8 cellular contexts compared by ENCODE assay signal in genomic region chr2:238060542-238061309, GRCh38. TPM values are rescaled to one million over a fixed set of nuclear protein-coding genes. Genes with fewer than 3 reads are reported as not detected.
A peak's percentile ranks its signal among the peaks of the same experiment; 100 is the strongest.
DNase-seq lines count a peak whose midpoint lies in the region; ATAC-seq and TF ChIP-seq lines count a peak whose summit lies in the region.

Gene SCLY (plus strand): TSS chr2:238061001. CDS start chr2:238061055, 54 bp downstream.

- H3K36me3 Mint-ChIP-seq in GM23338 (ENCODE audit: low read depth) (peaks cover 37% of the 10 kb centered on the region), natural killer cell (no peaks in the 10 kb centered on the region)
- peaks cover 41% of the 10 kb centered on the region for H3K36me3 Mint-ChIP-seq in activated T-helper 17 cell treated with anti-CD3 and anti-CD28 coated beads, Interleukin-2, amount 50 U/mL, for 72 hours (ENCODE audit: low read depth)

- H3K4me3 ChIP-seq in DOHH2 (ENCODE audit: low read length), result peak within 1 kb of the TSS; percentile 89
- H3K4me3 ChIP-seq in GM23338, result peak within 1 kb of the TSS; percentile 99
- peak within 1 kb of the TSS; percentile 93 for H3K4me3 ChIP-seq in LNCaP clone FGC (ENCODE audit: low read depth, low read length)
- H3K4me3 ChIP-seq in fibroblast of mammary gland (ENCODE audit: control insufficient read depth, low read depth, low read length), result peak within 1 kb of the TSS; percentile 86

- H2AFZ ChIP-seq in GM23338, result peak within 1 kb of the TSS; percentile 96

- peaks cover 24% of the 10 kb centered on the region for H3K4me1 ChIP-seq in DOHH2 (ENCODE audit: control insufficient read depth, low read length)
- peaks cover 19% of the 10 kb centered on the region for H3K4me1 ChIP-seq in GM23338 (ENCODE audit: insufficient read depth)

- H3K4me2 ChIP-seq in DOHH2 (ENCODE audit: low read length) (peak within 1 kb of the TSS; percentile 90), GM23338 (peak within 1 kb of the TSS; percentile 98)

- H3K9me3 ChIP-seq in DOHH2 (ENCODE audit: control insufficient read depth, insufficient read depth, low read length), result no peaks in the 10 kb centered on the region

- intact Hi-C loops in natural killer cell (cut with micrococcal nuclease), result loop anchor here (2.0 to 10.0 kb wide), 3 partner anchors 94 to 156 kb away; partner anchors contain the start of genes ILKAP and UBE2F

- TF ChIP-seq CTCF in DOHH2 (IDR thresholded peaks at IDR 0.05; ENCODE audit: low read depth, low read length, poor library complexity, severe bottlenecking), result no peak
- TF ChIP-seq CTCF in GM23338 (conservative IDR thresholded peaks at IDR 0.05; ENCODE audit: low read depth in 2 of 2), result no peak
- TF ChIP-seq CTCF in LNCaP clone FGC (IDR thresholded peaks at IDR 0.05; ENCODE audit: control insufficient read depth, extremely low read depth, insufficient read depth), result no peak
- no peak for TF ChIP-seq CTCF in RWPE1 (conservative IDR thresholded peaks at IDR 0.05; ENCODE audit: low read depth)
- TF ChIP-seq CTCF in fibroblast of mammary gland (conservative IDR thresholded peaks at IDR 0.05; ENCODE audit: control insufficient read depth, insufficient read depth, low read depth, low read length), result no peak
- no peak for TF ChIP-seq CTCF in natural killer cell (IDR thresholded peaks at IDR 0.05)

- CTCF ChIA-PET in RWPE1 (lab: Yijun Ruan, JAX), result interaction anchor here (0.9 to 1.0 kb wide), 2 partner anchors 8 to 138 kb away, joined by 3 read pairs; no protein-coding TSS in a partner anchor

- peak within 1 kb of the TSS; percentile 85 for H3K4me3 Mint-ChIP-seq in GM23338
- H3K4me3 Mint-ChIP-seq in activated T-helper 17 cell treated with anti-CD3 and anti-CD28 coated beads, Interleukin-2, amount 50 U/mL, for 72 hours, result peak within 1 kb of the TSS; percentile 92
- peak within 1 kb of the TSS; percentile 89 for H3K4me3 Mint-ChIP-seq in natural killer cell

- no peaks in the 10 kb centered on the region for H3K27me3 ChIP-seq in DOHH2 (ENCODE audit: control insufficient read depth, low read length)
- H3K27me3 ChIP-seq in GM23338 (ENCODE audit: insufficient read depth), result no peaks in the 10 kb centered on the region

- peaks cover 19% of the 10 kb centered on the region for H3K36me3 ChIP-seq in DOHH2 (ENCODE audit: control insufficient read depth, low read length)
- H3K36me3 ChIP-seq in GM23338 (ENCODE audit: insufficient read depth), result peaks cover 13% of the 10 kb centered on the region

- H3F3A ChIP-seq in DOHH2 (ENCODE audit: control insufficient read depth, insufficient read depth) (peaks cover 2% of the 10 kb centered on the region; the same call in 1 of the 2 replicates), GM23338 (replicated peaks; ENCODE audit: low read depth) (0 out of 2 replicates have a peak, but pooled peaks cover 3% of the 10 kb centered on the region)

- H3K9me2 ChIP-seq in DOHH2 (replicated peaks; ENCODE audit: control insufficient read depth, low read length) (no peaks in the 10 kb centered on the region), GM23338 (ENCODE audit: insufficient read depth) (no peaks in the 10 kb centered on the region)

- H3K79me2 ChIP-seq in DOHH2 (ENCODE audit: control insufficient read depth, low read length) (peaks cover 44% of the 10 kb centered on the region), GM23338 (replicated peaks; ENCODE audit: insufficient read depth) (peaks cover 53% of the 10 kb centered on the region)

- H3K27me3 Mint-ChIP-seq in GM23338 (ENCODE audit: insufficient read depth, low read depth, poor library complexity), result peaks cover 5% of the 10 kb centered on the region
- peaks cover 13% of the 10 kb centered on the region for H3K27me3 Mint-ChIP-seq in activated T-helper 17 cell treated with anti-CD3 and anti-CD28 coated beads, Interleukin-2, amount 50 U/mL, for 72 hours
- peaks cover 0 to 10% of the 10 kb centered on the region in 2 donors for H3K27me3 Mint-ChIP-seq in natural killer cell (ENCODE audit: low read depth in 2 of 2)

- H3K9me3 Mint-ChIP-seq in GM23338 (peaks cover 12% of the 10 kb centered on the region), natural killer cell (peaks cover 0 to 2% of the 10 kb centered on the region in 2 donors)
- H3K9me3 Mint-ChIP-seq in activated T-helper 17 cell treated with anti-CD3 and anti-CD28 coated beads, Interleukin-2, amount 50 U/mL, for 72 hours, result no peaks in the 10 kb centered on the region

- POLR2A ChIA-PET in RWPE1 (lab: Yijun Ruan, JAX; ENCODE audit: low non-redundant PET), result interaction anchor here (0.7 to 1.0 kb wide), 3 partner anchors 12 to 62 kb away, joined by 3 read pairs; no protein-coding TSS in a partner anchor

- H3K4me1 Mint-ChIP-seq in GM23338, result peaks cover 25% of the 10 kb centered on the region
- peaks cover 20% of the 10 kb centered on the region for H3K4me1 Mint-ChIP-seq in activated T-helper 17 cell treated with anti-CD3 and anti-CD28 coated beads, Interleukin-2, amount 50 U/mL, for 72 hours
- peaks cover 30 to 32% of the 10 kb centered on the region in 2 donors for H3K4me1 Mint-ChIP-seq in natural killer cell

- no peaks in the 10 kb centered on the region for H4K20me1 ChIP-seq in DOHH2 (ENCODE audit: control insufficient read depth, insufficient read depth, low read depth, low read length)
- H4K20me1 ChIP-seq in GM23338 (replicated peaks; ENCODE audit: insufficient read depth), result no peaks in the 10 kb centered on the region

- H3K27ac Mint-ChIP-seq in GM23338, result peak within 1 kb of the TSS; percentile 96
- H3K27ac Mint-ChIP-seq in activated T-helper 17 cell treated with anti-CD3 and anti-CD28 coated beads, Interleukin-2, amount 50 U/mL, for 72 hours, result peak within 1 kb of the TSS; percentile 88
- H3K27ac Mint-ChIP-seq in natural killer cell, result peak within 1 kb of the TSS; percentile 84 to 93

- DNase-seq in GM23338 (ENCODE audit: low spot score), result peak; percentile 98
- peak; percentile 88 for DNase-seq in LNCaP clone FGC (ENCODE audit: low read depth)
- peak; percentile 99 for DNase-seq in RWPE1 (ENCODE audit: low spot score)
- DNase-seq in fibroblast of mammary gland (ENCODE audit: low read depth), result peak; percentile 95
- peak; percentile 90 for DNase-seq in natural killer cell
- peak; percentile 96 for DNase-seq in stimulated activated naive CD4-positive, alpha-beta T cell treated with Interleukin-2 at 50 U/mL for 16 hours (lab: John Stamatoyannopoulos, UW)

- ATAC-seq in GM23338 (peak; percentile 96), natural killer cell (peak; percentile 95 to 99 (median 96))
- ATAC-seq in activated T-helper 17 cell treated with anti-CD3 and anti-CD28 coated beads, Interleukin-2, amount 50 U/mL, for 72 hours (replicated peaks), result peak; percentile 97

- H3K27ac ChIP-seq in DOHH2 (ENCODE audit: low read depth, low read length), result peak within 1 kb of the TSS; percentile 58
- peak within 1 kb of the TSS; percentile 86 for H3K27ac ChIP-seq in GM23338 (ENCODE audit: low read depth)
- peak within 1 kb of the TSS; percentile 83 for H3K27ac ChIP-seq in RWPE1

TF ChIP-seq in GM23338, 12 proteins besides CTCF, POLR2A, EP300 and RAD21:
- peak; percentile 88 for TF ChIP-seq POLR2AphosphoS5 (IDR thresholded peaks at IDR 0.05; ENCODE audit: low read depth)
- no peak for TF ChIP-seq ZNF331 (CRISPR knock-in tag; IDR thresholded peaks at IDR 0.05; ENCODE audit: low read depth)
- peak; percentile 91 for TF ChIP-seq CREB1 (CRISPR knock-in tag; IDR thresholded peaks at IDR 0.05; ENCODE audit: low read depth)
- TF ChIP-seq NANOG (IDR thresholded peaks at IDR 0.05; ENCODE audit: borderline replicate concordance), result no peak
- TF ChIP-seq ZNF114 (CRISPR knock-in tag; IDR thresholded peaks at IDR 0.05), result no peak

RNA-seq across cellular contexts. Expression of gene SCLY, which starts in this region (rescaled TPM):
- total RNA-seq in GM23338 (2014; rRNA removed; shearing (Covaris generic)), result 68.9 and 80.3 TPM in 2 replicates
- polyA plus RNA-seq in GM23338 (2016; fragmentation: Nextera tagmentation; extraction: Ambion mirVana), result 57.2 and 61.1 TPM in 2 replicates
- total RNA-seq in activated T-helper 17 cell treated with anti-CD3 and anti-CD28 coated beads, Interleukin-2, amount 50 U/mL, for 72 hours, result 10 to 100 TPM; 56.2 to 57.1 TPM
- 10 to 100 TPM; 16.3 to 24.6 (median 20.1) TPM for total RNA-seq in natural killer cell

Comparison
In these comparisons a context has a peak if more than half of its experiments do, and no peak if none do; other contexts are left out.
1. Peak in every context shown above with its lines: DNase-seq, ATAC-seq, H3K4me3 ChIP-seq and H3K27ac ChIP-seq.